Comparison of ENCODE assay signal across 24 cellular contexts in the genomic region with DNA sequence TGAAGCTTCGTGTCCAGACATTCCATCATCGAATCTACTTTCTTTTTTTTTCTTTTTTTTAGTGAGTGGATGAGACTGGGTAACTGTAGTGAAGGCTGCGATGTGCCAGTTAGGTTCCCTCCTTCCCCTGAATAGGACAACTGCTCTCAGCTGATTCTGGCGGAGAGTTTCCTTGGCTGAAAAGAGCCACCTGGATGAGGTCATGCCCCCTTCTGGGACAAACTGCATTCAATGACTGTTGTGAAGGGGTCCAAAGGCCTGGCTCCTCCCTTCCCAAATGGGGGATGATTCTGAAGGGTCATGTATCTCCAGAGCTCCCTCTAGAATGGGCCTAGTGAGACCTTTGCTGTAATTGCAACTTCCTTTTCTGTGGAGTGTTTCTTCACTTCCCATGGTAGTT.
A peak's percentile ranks its signal among the peaks of the same experiment; 100 is the strongest.
DNase-seq lines count a peak whose midpoint lies in the region; ATAC-seq and TF ChIP-seq lines count a peak whose summit lies in the region.
"Had no signal": no experiment of that assay in that cellular context is flagged by ENCODE, and none has a peak within 500 bp of the region (broad histone marks: within the 10 kb centered on the region; RNA-seq: fewer than 3 reads in every experiment).

No MANE protein-coding gene starts in this region.

- H3K4me2 ChIP-seq in mammary epithelial cell (ENCODE audit: insufficient read depth, low read depth, low read length), result no peak overlapping the region
- H3K4me2 ChIP-seq in smooth muscle cell, result no peak overlapping the region

- no peaks in the 10 kb centered on the region for H3F3A ChIP-seq in smooth muscle cell (ENCODE audit: low read depth)

- no peak overlapping the region for H3K9ac ChIP-seq in mammary epithelial cell (ENCODE audit: insufficient read depth, low read length)
- no peak overlapping the region for H3K9ac ChIP-seq in endodermal cell (ENCODE audit: extremely low read depth, low read length, poor library complexity, severe bottlenecking)
- no peak overlapping the region for H3K9ac ChIP-seq in smooth muscle cell (ENCODE audit: low read depth)

- H3K4me1 ChIP-seq in mammary epithelial cell (ENCODE audit: insufficient read depth, low read length), result no peaks in the 10 kb centered on the region
- H3K4me1 ChIP-seq in breast epithelium, result no peaks in the 10 kb centered on the region
- H3K4me1 ChIP-seq in endodermal cell (ENCODE audit: control insufficient read depth, insufficient read depth, low read length), result peaks cover 2% of the 10 kb centered on the region
- H3K4me1 ChIP-seq in smooth muscle cell (ENCODE audit: low read depth), result no peaks in the 10 kb centered on the region
- H3K4me1 ChIP-seq: SJSA1 had no signal

- intact Hi-C loops in mammary epithelial cell (cut with micrococcal nuclease), result no loop called here
- intact Hi-C loops in breast epithelium (cut with DNase I; ENCODE audit: low total_unique reads), result no loop called here

- H3K79me2 ChIP-seq in mammary epithelial cell (ENCODE audit: insufficient read depth, low read length), result no peaks in the 10 kb centered on the region
- no peaks in the 10 kb centered on the region for H3K79me2 ChIP-seq in smooth muscle cell (ENCODE audit: low read depth)

- H4K20me1 ChIP-seq in mammary epithelial cell (ENCODE audit: insufficient read depth, low read length) (no peaks in the 10 kb centered on the region), smooth muscle cell (ENCODE audit: low read depth) (no peaks in the 10 kb centered on the region)

- H3K9me3 Mint-ChIP-seq in endodermal cell, result no peaks in the 10 kb centered on the region
- H3K9me3 Mint-ChIP-seq: HFFc6 had no signal

- DNase-seq in mammary epithelial cell (peak; percentile 23), breast epithelium (ENCODE audit: low spot score in 2 of 2) (no peak), endodermal cell (peak; percentile 76), islet precursor cell (peak; percentile 75), smooth muscle cell (lab: John Stamatoyannopoulos, UW; ENCODE audit: unreplicated experiment) (no peak), anterior cingulate cortex (lab: John Stamatoyannopoulos, UW) (no peak), omental fat pad (ENCODE audit: low spot score) (no peak)
- no peak for DNase-seq in activated CD4-positive, alpha-beta T cell treated with anti-CD3 and anti-CD28 coated beads, Interleukin-2, amount 50 U/mL, for 48 hours
- DNase-seq: AML-193; C1 segment of cervical spinal cord; Calu3; CD8-positive, alpha-beta T cell; DMS153; HFFc6; KG1; NCI-H1105; NCI-H2029 treated with DMSO at 0.1 percent for 48 hours; NCI-H345; NCI-H524; NCI-H82 had no signal

- no peak for TF ChIP-seq POLR2A in breast epithelium (IDR thresholded peaks at IDR 0.05)

- CTCF ChIA-PET in mammary epithelial cell (lab: Charles Lee; ENCODE audit: low non-redundant PET), result no interaction called here

- BruUV-seq in mammary epithelial cell (replicated peaks; lab: Mats Ljungman, UMichigan), result no TSS peak

- H3K27me3 Mint-ChIP-seq in endodermal cell (ENCODE audit: insufficient read depth), result no peaks in the 10 kb centered on the region

- H2AFZ ChIP-seq in mammary epithelial cell (ENCODE audit: low read depth, low read length), result no peak overlapping the region
- peak overlapping the region; percentile 16 for H2AFZ ChIP-seq in smooth muscle cell (ENCODE audit: low read depth)

- H3K4me3 ChIP-seq in mammary epithelial cell (replicated peaks in 1 of 3; ENCODE audit: insufficient read depth in 1 of 3, low read depth in 2 of 3, low read length in 3 of 3) (no peak overlapping the region), breast epithelium (no peak overlapping the region), endodermal cell (ENCODE audit: low read length) (no peak overlapping the region), smooth muscle cell (no peak overlapping the region)
- H3K4me3 ChIP-seq: SJSA1 had no signal

- WGBS in mammary epithelial cell (ENCODE audit: low coverage, missing lambda C conversion rate), result 42% methylated on average over 3 of the region's 4 CpGs
- 99 to 100% methylated on average over 2 to 4 of the region's 4 CpGs for WGBS in endodermal cell (ENCODE audit: insufficient coverage in 1 of 2, insufficient read length in 1 of 2), 2 experiments
- WGBS in smooth muscle cell (ENCODE audit: low lambda C conversion rate), result 58% methylated on average over 4 of the region's 4 CpGs

- H3K4me1 Mint-ChIP-seq in endodermal cell, result peaks cover 13% of the 10 kb centered on the region

- no peak overlapping the region for H3K27ac ChIP-seq in mammary epithelial cell (ENCODE audit: insufficient read depth, low read depth, low read length)
- H3K27ac ChIP-seq in breast epithelium, result no peak overlapping the region
- no peak overlapping the region for H3K27ac ChIP-seq in endodermal cell (ENCODE audit: low read depth, low read length)
- H3K27ac ChIP-seq in smooth muscle cell (ENCODE audit: low read depth), result no peak overlapping the region
- H3K27ac ChIP-seq: 22Rv1, HL-60, SJSA1 had no signal

- no peaks in the 10 kb centered on the region for H3K36me3 ChIP-seq in mammary epithelial cell (ENCODE audit: insufficient read depth, low read length)
- H3K36me3 ChIP-seq in breast epithelium, result no peaks in the 10 kb centered on the region
- no peaks in the 10 kb centered on the region for H3K36me3 ChIP-seq in endodermal cell (ENCODE audit: control insufficient read depth, insufficient read depth, low read length)
- no peaks in the 10 kb centered on the region for H3K36me3 ChIP-seq in smooth muscle cell (ENCODE audit: low read depth)
- H3K36me3 ChIP-seq: SJSA1 had no signal

- no peaks in the 10 kb centered on the region for H3K36me3 Mint-ChIP-seq in endodermal cell (ENCODE audit: low read depth)
- H3K36me3 Mint-ChIP-seq: CD8-positive, alpha-beta T cell had no signal

- no peaks in the 10 kb centered on the region for H3K9me3 ChIP-seq in mammary epithelial cell (replicated peaks; ENCODE audit: insufficient read depth, low read length)
- no peaks in the 10 kb centered on the region for H3K9me3 ChIP-seq in breast epithelium
- H3K9me3 ChIP-seq in endodermal cell (ENCODE audit: control insufficient read depth, low read length), result no peaks in the 10 kb centered on the region
- H3K9me3 ChIP-seq in smooth muscle cell (replicated peaks; ENCODE audit: low read depth), result no peaks in the 10 kb centered on the region
- H3K9me3 ChIP-seq: SJSA1 had no signal

- H3K27me3 ChIP-seq in mammary epithelial cell (ENCODE audit: insufficient read depth, low read length), result no peaks in the 10 kb centered on the region
- no peaks in the 10 kb centered on the region for H3K27me3 ChIP-seq in breast epithelium
- H3K27me3 ChIP-seq in endodermal cell (ENCODE audit: control insufficient read depth, insufficient read depth, low read length, poor library complexity, severe bottlenecking), result no peaks in the 10 kb centered on the region
- H3K27me3 ChIP-seq in smooth muscle cell (ENCODE audit: low read depth), result no peaks in the 10 kb centered on the region
- H3K27me3 ChIP-seq: SJSA1 had no signal

- no peak overlapping the region for H3K27ac Mint-ChIP-seq in endodermal cell
- H3K27ac Mint-ChIP-seq: CD8-positive, alpha-beta T cell; HFFc6 had no signal

- in situ Hi-C loops in mammary epithelial cell (cut with MboI; ENCODE audit: low sequenced_read_pairs in 2 of 2), result no loop called here

- TF ChIP-seq CTCF in mammary epithelial cell (conservative IDR thresholded peaks at IDR 0.05 in 1 of 2, IDR thresholded peaks at IDR 0.05 in 1 of 2; ENCODE audit: extremely low read depth in 1 of 2, insufficient read depth in 1 of 2, low read depth in 1 of 2, low read length in 2 of 2), result no peak
- TF ChIP-seq CTCF in breast epithelium (IDR thresholded peaks at IDR 0.05), result no peak
- no peak for TF ChIP-seq CTCF in endodermal cell (conservative IDR thresholded peaks at IDR 0.05)
- no peak for TF ChIP-seq CTCF in smooth muscle cell (IDR thresholded peaks at IDR 0.05; ENCODE audit: borderline replicate concordance, insufficient read depth, poor library complexity, severe bottlenecking)
- no peak for TF ChIP-seq CTCF in omental fat pad (IDR thresholded peaks at IDR 0.05)

- no peak overlapping the region for H3K4me3 Mint-ChIP-seq in endodermal cell
- H3K4me3 Mint-ChIP-seq: CD8-positive, alpha-beta T cell; HFFc6 had no signal

- ATAC-seq in omental fat pad (ENCODE audit: low FRiP score), result no peak
- ATAC-seq: CD8-positive, alpha-beta T cell; Panc1 had no signal

- dilution Hi-C loops in mammary epithelial cell (cut with HindIII; ENCODE audit: low sequenced_read_pairs), result no loop called here

Comparison
In these comparisons a context has a peak if more than half of its experiments do, and no peak if none do; other contexts are left out.
1. DNase-seq: peak in mammary epithelial cell (single experiment), endodermal cell (single experiment) and islet precursor cell (single experiment); none in breast epithelium (0 of 2), smooth muscle cell (single experiment), activated CD4-positive, alpha-beta T cell treated with anti-CD3 and anti-CD28 coated beads, Interleukin-2, amount 50 U/mL, for 48 hours (0 of 2), anterior cingulate cortex (0 of 58) and omental fat pad (single experiment).